ENCODE assay signal across 2 cellular contexts in the genomic region with DNA sequence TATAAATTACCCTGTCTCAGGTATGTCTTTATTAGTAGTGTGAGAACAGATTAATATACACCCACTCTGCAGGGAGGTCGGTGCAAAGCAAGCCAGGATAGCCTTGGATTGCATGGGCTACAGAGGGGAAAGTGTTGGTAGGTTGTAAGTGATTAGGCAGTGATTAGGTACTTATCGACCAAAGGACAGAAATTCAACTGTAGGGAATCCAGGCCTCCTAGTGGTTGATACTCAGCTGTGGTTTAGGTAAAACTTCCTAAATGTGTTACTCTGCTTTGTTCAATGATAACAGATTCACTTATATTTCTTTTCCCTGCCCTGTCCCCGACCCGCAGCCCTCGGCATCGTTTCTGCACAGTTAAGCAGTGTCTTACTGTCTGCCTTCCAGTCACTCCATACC.
TF ChIP-seq lines count a peak whose summit lies in the region.

No MANE protein-coding gene starts in this region.

TF ChIP-seq in GM23338, 12 proteins besides CTCF, POLR2A, EP300 and RAD21 (continued from another document):
- TF ChIP-seq, protein P1, sequence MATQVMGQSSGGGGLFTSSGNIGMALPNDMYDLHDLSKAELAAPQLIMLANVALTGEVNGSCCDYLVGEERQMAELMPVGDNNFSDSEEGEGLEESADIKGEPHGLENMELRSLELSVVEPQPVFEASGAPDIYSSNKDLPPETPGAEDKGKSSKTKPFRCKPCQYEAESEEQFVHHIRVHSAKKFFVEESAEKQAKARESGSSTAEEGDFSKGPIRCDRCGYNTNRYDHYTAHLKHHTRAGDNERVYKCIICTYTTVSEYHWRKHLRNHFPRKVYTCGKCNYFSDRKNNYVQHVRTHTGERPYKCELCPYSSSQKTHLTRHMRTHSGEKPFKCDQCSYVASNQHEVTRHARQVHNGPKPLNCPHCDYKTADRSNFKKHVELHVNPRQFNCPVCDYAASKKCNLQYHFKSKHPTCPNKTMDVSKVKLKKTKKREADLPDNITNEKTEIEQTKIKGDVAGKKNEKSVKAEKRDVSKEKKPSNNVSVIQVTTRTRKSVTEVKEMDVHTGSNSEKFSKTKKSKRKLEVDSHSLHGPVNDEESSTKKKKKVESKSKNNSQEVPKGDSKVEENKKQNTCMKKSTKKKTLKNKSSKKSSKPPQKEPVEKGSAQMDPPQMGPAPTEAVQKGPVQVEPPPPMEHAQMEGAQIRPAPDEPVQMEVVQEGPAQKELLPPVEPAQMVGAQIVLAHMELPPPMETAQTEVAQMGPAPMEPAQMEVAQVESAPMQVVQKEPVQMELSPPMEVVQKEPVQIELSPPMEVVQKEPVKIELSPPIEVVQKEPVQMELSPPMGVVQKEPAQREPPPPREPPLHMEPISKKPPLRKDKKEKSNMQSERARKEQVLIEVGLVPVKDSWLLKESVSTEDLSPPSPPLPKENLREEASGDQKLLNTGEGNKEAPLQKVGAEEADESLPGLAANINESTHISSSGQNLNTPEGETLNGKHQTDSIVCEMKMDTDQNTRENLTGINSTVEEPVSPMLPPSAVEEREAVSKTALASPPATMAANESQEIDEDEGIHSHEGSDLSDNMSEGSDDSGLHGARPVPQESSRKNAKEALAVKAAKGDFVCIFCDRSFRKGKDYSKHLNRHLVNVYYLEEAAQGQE (IDR thresholded peaks at IDR 0.05; ENCODE audit: unreplicated experiment), result no peak
- no peak for TF ChIP-seq CREB1 (CRISPR knock-in tag; IDR thresholded peaks at IDR 0.05; ENCODE audit: low read depth)
- TF ChIP-seq, protein P2, sequence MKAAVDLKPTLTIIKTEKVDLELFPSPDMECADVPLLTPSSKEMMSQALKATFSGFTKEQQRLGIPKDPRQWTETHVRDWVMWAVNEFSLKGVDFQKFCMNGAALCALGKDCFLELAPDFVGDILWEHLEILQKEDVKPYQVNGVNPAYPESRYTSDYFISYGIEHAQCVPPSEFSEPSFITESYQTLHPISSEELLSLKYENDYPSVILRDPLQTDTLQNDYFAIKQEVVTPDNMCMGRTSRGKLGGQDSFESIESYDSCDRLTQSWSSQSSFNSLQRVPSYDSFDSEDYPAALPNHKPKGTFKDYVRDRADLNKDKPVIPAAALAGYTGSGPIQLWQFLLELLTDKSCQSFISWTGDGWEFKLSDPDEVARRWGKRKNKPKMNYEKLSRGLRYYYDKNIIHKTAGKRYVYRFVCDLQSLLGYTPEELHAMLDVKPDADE (IDR thresholded peaks at IDR 0.05), result no peak
- TF ChIP-seq NANOG (IDR thresholded peaks at IDR 0.05; ENCODE audit: borderline replicate concordance), result no peak
- TF ChIP-seq ZNF114 (CRISPR knock-in tag; IDR thresholded peaks at IDR 0.05), result no peak
- no peak for TF ChIP-seq POLR2AphosphoS5 (IDR thresholded peaks at IDR 0.05; ENCODE audit: low read depth)
- TF ChIP-seq, protein P3, sequence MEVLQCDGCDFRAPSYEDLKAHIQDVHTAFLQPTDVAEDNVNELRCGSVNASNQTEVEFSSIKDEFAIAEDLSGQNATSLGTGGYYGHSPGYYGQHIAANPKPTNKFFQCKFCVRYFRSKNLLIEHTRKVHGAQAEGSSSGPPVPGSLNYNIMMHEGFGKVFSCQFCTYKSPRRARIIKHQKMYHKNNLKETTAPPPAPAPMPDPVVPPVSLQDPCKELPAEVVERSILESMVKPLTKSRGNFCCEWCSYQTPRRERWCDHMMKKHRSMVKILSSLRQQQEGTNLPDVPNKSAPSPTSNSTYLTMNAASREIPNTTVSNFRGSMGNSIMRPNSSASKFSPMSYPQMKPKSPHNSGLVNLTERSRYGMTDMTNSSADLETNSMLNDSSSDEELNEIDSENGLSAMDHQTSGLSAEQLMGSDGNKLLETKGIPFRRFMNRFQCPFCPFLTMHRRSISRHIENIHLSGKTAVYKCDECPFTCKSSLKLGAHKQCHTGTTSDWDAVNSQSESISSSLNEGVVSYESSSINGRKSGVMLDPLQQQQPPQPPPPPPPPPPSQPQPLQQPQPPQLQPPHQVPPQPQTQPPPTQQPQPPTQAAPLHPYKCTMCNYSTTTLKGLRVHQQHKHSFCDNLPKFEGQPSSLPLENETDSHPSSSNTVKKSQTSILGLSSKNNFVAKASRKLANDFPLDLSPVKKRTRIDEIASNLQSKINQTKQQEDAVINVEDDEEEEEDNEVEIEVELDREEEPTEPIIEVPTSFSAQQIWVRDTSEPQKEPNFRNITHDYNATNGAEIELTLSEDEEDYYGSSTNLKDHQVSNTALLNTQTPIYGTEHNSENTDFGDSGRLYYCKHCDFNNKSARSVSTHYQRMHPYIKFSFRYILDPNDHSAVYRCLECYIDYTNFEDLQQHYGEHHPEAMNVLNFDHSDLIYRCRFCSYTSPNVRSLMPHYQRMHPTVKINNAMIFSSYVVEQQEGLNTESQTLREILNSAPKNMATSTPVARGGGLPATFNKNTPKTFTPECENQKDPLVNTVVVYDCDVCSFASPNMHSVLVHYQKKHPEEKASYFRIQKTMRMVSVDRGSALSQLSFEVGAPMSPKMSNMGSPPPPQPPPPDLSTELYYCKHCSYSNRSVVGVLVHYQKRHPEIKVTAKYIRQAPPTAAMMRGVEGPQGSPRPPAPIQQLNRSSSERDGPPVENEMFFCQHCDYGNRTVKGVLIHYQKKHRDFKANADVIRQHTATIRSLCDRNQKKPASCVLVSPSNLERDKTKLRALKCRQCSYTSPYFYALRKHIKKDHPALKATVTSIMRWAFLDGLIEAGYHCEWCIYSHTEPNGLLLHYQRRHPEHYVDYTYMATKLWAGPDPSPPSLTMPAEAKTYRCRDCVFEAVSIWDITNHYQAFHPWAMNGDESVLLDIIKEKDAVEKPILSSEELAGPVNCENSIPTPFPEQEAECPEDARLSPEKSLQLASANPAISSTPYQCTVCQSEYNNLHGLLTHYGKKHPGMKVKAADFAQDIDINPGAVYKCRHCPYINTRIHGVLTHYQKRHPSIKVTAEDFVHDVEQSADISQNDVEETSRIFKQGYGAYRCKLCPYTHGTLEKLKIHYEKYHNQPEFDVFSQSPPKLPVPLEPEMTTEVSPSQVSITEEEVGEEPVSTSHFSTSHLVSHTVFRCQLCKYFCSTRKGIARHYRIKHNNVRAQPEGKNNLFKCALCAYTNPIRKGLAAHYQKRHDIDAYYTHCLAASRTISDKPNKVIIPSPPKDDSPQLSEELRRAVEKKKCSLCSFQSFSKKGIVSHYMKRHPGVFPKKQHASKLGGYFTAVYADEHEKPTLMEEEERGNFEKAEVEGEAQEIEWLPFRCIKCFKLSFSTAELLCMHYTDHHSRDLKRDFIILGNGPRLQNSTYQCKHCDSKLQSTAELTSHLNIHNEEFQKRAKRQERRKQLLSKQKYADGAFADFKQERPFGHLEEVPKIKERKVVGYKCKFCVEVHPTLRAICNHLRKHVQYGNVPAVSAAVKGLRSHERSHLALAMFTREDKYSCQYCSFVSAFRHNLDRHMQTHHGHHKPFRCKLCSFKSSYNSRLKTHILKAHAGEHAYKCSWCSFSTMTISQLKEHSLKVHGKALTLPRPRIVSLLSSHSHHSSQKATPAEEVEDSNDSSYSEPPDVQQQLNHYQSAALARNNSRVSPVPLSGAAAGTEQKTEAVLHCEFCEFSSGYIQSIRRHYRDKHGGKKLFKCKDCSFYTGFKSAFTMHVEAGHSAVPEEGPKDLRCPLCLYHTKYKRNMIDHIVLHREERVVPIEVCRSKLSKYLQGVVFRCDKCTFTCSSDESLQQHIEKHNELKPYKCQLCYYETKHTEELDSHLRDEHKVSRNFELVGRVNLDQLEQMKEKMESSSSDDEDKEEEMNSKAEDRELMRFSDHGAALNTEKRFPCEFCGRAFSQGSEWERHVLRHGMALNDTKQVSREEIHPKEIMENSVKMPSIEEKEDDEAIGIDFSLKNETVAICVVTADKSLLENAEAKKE (CRISPR knock-in tag; IDR thresholded peaks at IDR 0.05), result no peak
- TF ChIP-seq EZH2phosphoT487 (IDR thresholded peaks at IDR 0.05; ENCODE audit: unreplicated experiment), result no peak
- TF ChIP-seq STAT1 (IDR thresholded peaks at IDR 0.05; ENCODE audit: unreplicated experiment), result no peak
- TF ChIP-seq EZH2 (IDR thresholded peaks at IDR 0.05; ENCODE audit: low read depth, unreplicated experiment), result no peak

TF ChIP-seq in WTC11, 78 proteins besides CTCF, POLR2A, EP300 and RAD21 (continued from another document):
- TF ChIP-seq, protein P4, sequence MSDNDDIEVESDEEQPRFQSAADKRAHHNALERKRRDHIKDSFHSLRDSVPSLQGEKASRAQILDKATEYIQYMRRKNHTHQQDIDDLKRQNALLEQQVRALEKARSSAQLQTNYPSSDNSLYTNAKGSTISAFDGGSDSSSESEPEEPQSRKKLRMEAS (CRISPR knock-in tag; IDR thresholded peaks at IDR 0.05), result no peak
- TF ChIP-seq TP53 (CRISPR knock-in tag; IDR thresholded peaks at IDR 0.05), result no peak
- TF ChIP-seq, protein P5, sequence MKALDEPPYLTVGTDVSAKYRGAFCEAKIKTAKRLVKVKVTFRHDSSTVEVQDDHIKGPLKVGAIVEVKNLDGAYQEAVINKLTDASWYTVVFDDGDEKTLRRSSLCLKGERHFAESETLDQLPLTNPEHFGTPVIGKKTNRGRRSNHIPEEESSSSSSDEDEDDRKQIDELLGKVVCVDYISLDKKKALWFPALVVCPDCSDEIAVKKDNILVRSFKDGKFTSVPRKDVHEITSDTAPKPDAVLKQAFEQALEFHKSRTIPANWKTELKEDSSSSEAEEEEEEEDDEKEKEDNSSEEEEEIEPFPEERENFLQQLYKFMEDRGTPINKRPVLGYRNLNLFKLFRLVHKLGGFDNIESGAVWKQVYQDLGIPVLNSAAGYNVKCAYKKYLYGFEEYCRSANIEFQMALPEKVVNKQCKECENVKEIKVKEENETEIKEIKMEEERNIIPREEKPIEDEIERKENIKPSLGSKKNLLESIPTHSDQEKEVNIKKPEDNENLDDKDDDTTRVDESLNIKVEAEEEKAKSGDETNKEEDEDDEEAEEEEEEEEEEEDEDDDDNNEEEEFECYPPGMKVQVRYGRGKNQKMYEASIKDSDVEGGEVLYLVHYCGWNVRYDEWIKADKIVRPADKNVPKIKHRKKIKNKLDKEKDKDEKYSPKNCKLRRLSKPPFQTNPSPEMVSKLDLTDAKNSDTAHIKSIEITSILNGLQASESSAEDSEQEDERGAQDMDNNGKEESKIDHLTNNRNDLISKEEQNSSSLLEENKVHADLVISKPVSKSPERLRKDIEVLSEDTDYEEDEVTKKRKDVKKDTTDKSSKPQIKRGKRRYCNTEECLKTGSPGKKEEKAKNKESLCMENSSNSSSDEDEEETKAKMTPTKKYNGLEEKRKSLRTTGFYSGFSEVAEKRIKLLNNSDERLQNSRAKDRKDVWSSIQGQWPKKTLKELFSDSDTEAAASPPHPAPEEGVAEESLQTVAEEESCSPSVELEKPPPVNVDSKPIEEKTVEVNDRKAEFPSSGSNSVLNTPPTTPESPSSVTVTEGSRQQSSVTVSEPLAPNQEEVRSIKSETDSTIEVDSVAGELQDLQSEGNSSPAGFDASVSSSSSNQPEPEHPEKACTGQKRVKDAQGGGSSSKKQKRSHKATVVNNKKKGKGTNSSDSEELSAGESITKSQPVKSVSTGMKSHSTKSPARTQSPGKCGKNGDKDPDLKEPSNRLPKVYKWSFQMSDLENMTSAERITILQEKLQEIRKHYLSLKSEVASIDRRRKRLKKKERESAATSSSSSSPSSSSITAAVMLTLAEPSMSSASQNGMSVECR (CRISPR knock-in tag; IDR thresholded peaks at IDR 0.05; ENCODE audit: borderline replicate concordance), result no peak
